In the genomic region with DNA sequence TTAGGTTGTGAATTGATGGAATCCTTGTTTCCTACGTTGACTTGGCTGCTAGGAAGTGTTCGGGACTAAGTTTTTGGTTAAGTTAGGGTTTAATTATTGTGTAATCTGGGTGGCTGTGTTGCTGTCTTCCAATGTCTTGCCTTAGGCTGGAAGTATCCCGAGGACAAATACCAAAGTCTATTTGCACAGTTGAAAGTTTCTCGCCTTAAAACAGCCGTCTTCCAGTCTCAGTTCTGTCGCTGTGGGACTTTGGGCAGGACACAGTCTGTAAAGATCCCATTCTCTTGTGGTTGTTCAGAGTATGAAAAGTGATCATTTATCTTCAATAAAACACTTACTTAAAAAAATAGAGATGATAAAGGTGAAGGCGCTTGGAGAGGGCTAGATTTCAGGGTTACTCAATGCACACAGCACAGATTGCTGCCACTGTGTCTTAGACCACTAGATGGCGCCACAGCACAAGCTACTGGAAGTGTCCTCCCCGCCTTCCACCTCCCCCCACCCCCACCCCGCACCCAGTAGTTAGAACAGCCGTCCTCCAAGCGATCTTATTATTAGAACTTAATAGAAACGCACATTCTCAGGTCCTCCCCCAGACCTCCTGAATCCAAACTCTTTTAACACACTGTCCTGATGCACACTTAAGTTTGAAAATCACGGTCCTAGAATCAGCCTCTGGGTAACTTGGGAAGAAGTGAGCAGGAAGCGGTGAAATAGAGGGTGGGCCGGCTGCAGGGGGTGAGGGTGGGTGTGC, we compare ENCODE assay signal across 7 cellular contexts. TPM values are rescaled to one million over a fixed set of nuclear protein-coding genes. Genes with fewer than 3 reads are reported as not detected.
DNase-seq lines count a peak whose midpoint lies in the region; FAIRE-seq and TF ChIP-seq lines count a peak whose summit lies in the region.

No MANE protein-coding gene starts in this region.

- H3K27ac ChIP-seq in SK-N-MC: no peak overlapping the region

- no peaks in the 10 kb centered on the region for H3K9me3 ChIP-seq in SK-N-MC (ENCODE audit: low read depth, low read length)

- no peaks in the 10 kb centered on the region for H3K36me3 ChIP-seq in SK-N-MC (ENCODE audit: insufficient read depth, low read length)

- TF ChIP-seq CTCF in GM12875 (IDR thresholded peaks at IDR 0.05; ENCODE audit: borderline replicate concordance, insufficient read depth, low read depth, low read length) (peak; percentile 81), glutamatergic neuron (IDR thresholded peaks at IDR 0.05; ENCODE audit: partially characterized antibody, unreplicated experiment) (peak; percentile 91), progenitor cell of endocrine pancreas (IDR thresholded peaks at IDR 0.05; ENCODE audit: unreplicated experiment) (peak; percentile 94)

- no peak overlapping the region for H3K9ac ChIP-seq in SK-N-MC (ENCODE audit: insufficient read length)

- peaks cover 22% of the 10 kb centered on the region for H3K4me1 Mint-ChIP-seq in glutamatergic neuron (ENCODE audit: low read depth, unreplicated experiment)
- peaks cover 8% of the 10 kb centered on the region for H3K4me1 Mint-ChIP-seq in progenitor cell of endocrine pancreas (ENCODE audit: low read depth)

- no peaks in the 10 kb centered on the region for H3K36me3 Mint-ChIP-seq in glutamatergic neuron (ENCODE audit: unreplicated experiment)
- H3K36me3 Mint-ChIP-seq in progenitor cell of endocrine pancreas (ENCODE audit: insufficient read depth): peaks cover 1% of the 10 kb centered on the region

- H3K4me3 Mint-ChIP-seq in glutamatergic neuron (ENCODE audit: unreplicated experiment) (no peak overlapping the region), progenitor cell of endocrine pancreas (ENCODE audit: low read depth) (no peak overlapping the region)

- H3K27ac Mint-ChIP-seq in glutamatergic neuron (ENCODE audit: unreplicated experiment) (peak overlapping the region; percentile 1), progenitor cell of endocrine pancreas (no peak overlapping the region)

- DNase-seq in MV-4-11 (lab: John Stamatoyannopoulos, UW) (peak; percentile 45), SK-N-MC (ENCODE audit: low read depth, low spot score) (peak; percentile 42), glutamatergic neuron (peak; percentile 86), progenitor cell of endocrine pancreas (ENCODE audit: low spot score, unreplicated experiment) (peak; percentile 76), urothelium cell line (ENCODE audit: low spot score) (peak; percentile 89)
- peak; percentile 83 for DNase-seq in activated naive CD4-positive, alpha-beta T cell treated with anti-CD3 and anti-CD28 coated beads, Interleukin-2, amount 50 U/mL, for 16 hours

- peak; percentile 30 for FAIRE-seq in urothelium cell line (lab: Jason Lieb, UNC)

- H3K9me3 Mint-ChIP-seq in glutamatergic neuron (ENCODE audit: unreplicated experiment) (no peaks in the 10 kb centered on the region), progenitor cell of endocrine pancreas (ENCODE audit: low read depth) (no peaks in the 10 kb centered on the region)

- no peak overlapping the region for H3K4me3 ChIP-seq in GM12875 (ENCODE audit: low read depth, low read length)
- H3K4me3 ChIP-seq in SK-N-MC: peak overlapping the region; percentile 52; the same call in 1 of the 2 replicates

- H3K27me3 Mint-ChIP-seq in glutamatergic neuron (ENCODE audit: unreplicated experiment) (peaks cover 1% of the 10 kb centered on the region), progenitor cell of endocrine pancreas (peaks cover 18% of the 10 kb centered on the region)

RNA-seq across cellular contexts. Expression of a gene that starts 45.8 kb away (rescaled TPM):
- total RNA-seq in glutamatergic neuron (ENCODE audit: unreplicated experiment) (35.6 TPM), progenitor cell of endocrine pancreas (63.3 and 67.9 TPM in 2 replicates)
